21 cellular contexts compared by ENCODE assay signal in genomic region chr15:97091093-97091492, GRCh38.
A peak's percentile ranks its signal among the peaks of the same experiment; 100 is the strongest.
DNase-seq lines count a peak whose midpoint lies in the region; ATAC-seq, FAIRE-seq and TF ChIP-seq lines count a peak whose summit lies in the region.
"Had no signal": no experiment of that assay in that cellular context is flagged by ENCODE, and none has a peak within 500 bp of the region (broad histone marks: within the 10 kb centered on the region; RNA-seq: fewer than 3 reads in every experiment).

No MANE protein-coding gene starts in this region.

- TF ChIP-seq EP300 in K562 (IDR thresholded peaks at IDR 0.05; ENCODE audit: low read length) = no peak

- TF ChIP-seq CTCF in A673 (conservative IDR thresholded peaks at IDR 0.05; ENCODE audit: low read depth, low read length) (no peak), K562 (IDR thresholded peaks at IDR 0.05 in 2 of 3, conservative IDR thresholded peaks at IDR 0.05 in 1 of 3; ENCODE audit: insufficient read depth in 2 of 3, low read depth in 1 of 3, low read length in 3 of 3) (no peak), GM13976 (IDR thresholded peaks at IDR 0.05; ENCODE audit: borderline replicate concordance, control extremely low read depth, extremely low read depth, insufficient read depth, missing control alignments) (no peak)

- H3K27ac ChIP-seq in A673 (ENCODE audit: low read depth, low read length, poor library complexity, severe bottlenecking) (peak overlapping the region; percentile 85), K562 (ENCODE audit: extremely low read depth, low read depth, low read length) (no peak overlapping the region)
- H3K27ac ChIP-seq: BLaER1 treated with 17β-estradiol and CSF1 and Interleukin-3, amounts not matched to agents 10 nM and 100 nM; C4-2B had no signal

- H3K79me2 ChIP-seq in K562 (ENCODE audit: control insufficient read depth, insufficient read depth, low read length) = no peaks in the 10 kb centered on the region

- POLR2A ChIA-PET in A673 (lab: Charles Lee; ENCODE audit: low non-redundant PET) (no interaction called here), HEK293T (lab: Yijun Ruan, JAX) (no interaction called here), K562 (lab: Yijun Ruan, JAX) (no interaction called here)

- H3K4me3 ChIP-seq in A673 (ENCODE audit: low read depth, low read length, poor library complexity, severe bottlenecking) (no peak overlapping the region), K562 (no peak overlapping the region)
- H3K4me3 ChIP-seq: BLaER1 treated with 17β-estradiol and CSF1 and Interleukin-3, amounts not matched to agents 10 nM and 100 nM had no signal

- no peaks in the 10 kb centered on the region for H4K20me1 ChIP-seq in K562 (replicated peaks; ENCODE audit: control insufficient read depth, insufficient read depth, low read length)
- H4K20me1 ChIP-seq: BLaER1 treated with 17β-estradiol and CSF1 and Interleukin-3, amounts not matched to agents 10 nM and 100 nM had no signal

- no peaks in the 10 kb centered on the region for H3K36me3 ChIP-seq in A673 (ENCODE audit: insufficient read depth, low read length, poor library complexity, severe bottlenecking)
- H3K36me3 ChIP-seq in K562 (ENCODE audit: control insufficient read depth, insufficient read depth, low read length) = no peaks in the 10 kb centered on the region
- H3K36me3 ChIP-seq: BLaER1 treated with 17β-estradiol and CSF1 and Interleukin-3, amounts not matched to agents 10 nM and 100 nM had no signal

- H3K4me2 ChIP-seq in K562 (ENCODE audit: insufficient read depth, low read length) = no peak overlapping the region
- H3K4me2 ChIP-seq: BLaER1 treated with 17β-estradiol and CSF1 and Interleukin-3, amounts not matched to agents 10 nM and 100 nM had no signal

- CTCF ChIA-PET in A673 (lab: Charles Lee) (no interaction called here), HEK293T (lab: Yijun Ruan, JAX) (no interaction called here), K562 (lab: Yijun Ruan, JAX; ENCODE audit: low intra/inter-chr PET ratio) (no interaction called here)

- FAIRE-seq in K562 (lab: Jason Lieb, UNC) = no peak
- FAIRE-seq in HTR-8/SVneo (lab: Jason Lieb, UNC) = no peak
- FAIRE-seq: A204.1, D721Med, GM12891, GM18507 had no signal

- H3K4me1 ChIP-seq in A673 (ENCODE audit: insufficient read depth, low read length, poor library complexity, severe bottlenecking) (peaks cover 78% of the 10 kb centered on the region), K562 (replicated peaks in 1 of 2; ENCODE audit: control insufficient read depth in 2 of 2, insufficient read depth in 2 of 2, low read length in 2 of 2) (no peaks in the 10 kb centered on the region)
- H3K4me1 ChIP-seq: Caco-2 had no signal

- DNase-seq in A673 (ENCODE audit: low spot score) (no peak), HEK293T (ENCODE audit: extremely low spot score) (no peak), K562 (ENCODE audit: extremely low read depth in 1 of 4, low spot score in 3 of 4) (no peak), DMS79 treated with DMSO at 0.1 percent for 48 hours (lab: John Stamatoyannopoulos, UW) (no peak), HTR-8/SVneo (ENCODE audit: insufficient read length, low spot score) (no peak), GM13976 (ENCODE audit: low spot score) (no peak)
- DNase-seq: 8988T; AML-193; Caco-2; Calu3; CD4-positive, alpha-beta T cell; CD8-positive, alpha-beta T cell; DND-41; EL; GDM1 had no signal

- no peak overlapping the region for H3K9ac ChIP-seq in K562 (ENCODE audit: insufficient read depth in 1 of 2, low read depth in 2 of 2, low read length in 2 of 2)
- H3K9ac ChIP-seq: BLaER1 treated with 17β-estradiol and CSF1 and Interleukin-3, amounts not matched to agents 10 nM and 100 nM had no signal

- 0% methylated on average over 1 of the region's 1 CpG for WGBS in K562 (ENCODE audit: insufficient coverage, low coverage, missing lambda C conversion rate)

- H3K9me1 ChIP-seq in K562 (ENCODE audit: control insufficient read depth, insufficient read depth, low read length) = no peaks in the 10 kb centered on the region

- no peak for TF ChIP-seq POLR2A in K562 (conservative IDR thresholded peaks at IDR 0.05)

- H3K9me3 ChIP-seq in A673 (ENCODE audit: low read depth, low read length, poor library complexity, severe bottlenecking) (no peaks in the 10 kb centered on the region), K562 (replicated peaks; ENCODE audit: control insufficient read depth, insufficient read depth, low read depth, low read length) (no peaks in the 10 kb centered on the region)
- H3K9me3 ChIP-seq: Caco-2 had no signal

- no TSS peak for BruUV-seq in A673 (replicated peaks; lab: Mats Ljungman, UMichigan)
- no TSS peak for BruUV-seq in K562 (replicated peaks; lab: Mats Ljungman, UMichigan)

- H2AFZ ChIP-seq in K562 (ENCODE audit: low read depth, low read length) = no peak overlapping the region

- H3K27me3 ChIP-seq in A673 (replicated peaks; ENCODE audit: insufficient read depth, low read depth, low read length, poor library complexity) = no peaks in the 10 kb centered on the region
- no peaks in the 10 kb centered on the region for H3K27me3 ChIP-seq in K562 (ENCODE audit: control insufficient read depth in 2 of 2, insufficient read depth in 2 of 2, low read length in 2 of 2)

- intact Hi-C loops in A673 (cut with micrococcal nuclease; ENCODE audit: unreplicated experiment) (loop anchor here (5.0 kb wide), 1 partner anchor 141 kb away; no protein-coding TSS in a partner anchor), K562 (cut with micrococcal nuclease) (no loop called here)

- ATAC-seq in K562 = no peak
- ATAC-seq: CD8-positive, alpha-beta T cell had no signal

- in situ Hi-C loops in K562 (cut with MboI) (no loop called here), GM13976 (cut with MboI; ENCODE audit: low sequenced_read_pairs, unreplicated experiment) (no loop called here)

- TF ChIP-seq RAD21 in K562 (CRISPR knock-in tag; conservative IDR thresholded peaks at IDR 0.05 in 1 of 2, IDR thresholded peaks at IDR 0.05 in 1 of 2) = no peak

TF ChIP-seq in HEK293T, 16 proteins besides CTCF, POLR2A, EP300 and RAD21:
- TF ChIP-seq PKNOX1 (IDR thresholded peaks at IDR 0.05) (no peak), ELF4 (IDR thresholded peaks at IDR 0.05) (peak; percentile 85), L3MBTL2 (conservative IDR thresholded peaks at IDR 0.05) (no peak), LEF1 (IDR thresholded peaks at IDR 0.05; ENCODE audit: borderline replicate concordance) (no peak), FOXA1 (IDR thresholded peaks at IDR 0.05) (no peak)

TF ChIP-seq in K562, 482 proteins besides CTCF, POLR2A, EP300 and RAD21:
- TF ChIP-seq ZBTB40 (IDR thresholded peaks at IDR 0.05) (0 out of 2 replicates have a peak, but pooled peaks have one; percentile 19), ZBTB40 (CRISPR knock-in tag; IDR thresholded peaks at IDR 0.05) (no peak), FOXP1 (CRISPR knock-in tag; IDR thresholded peaks at IDR 0.05) (no peak)
